In the genomic region with DNA sequence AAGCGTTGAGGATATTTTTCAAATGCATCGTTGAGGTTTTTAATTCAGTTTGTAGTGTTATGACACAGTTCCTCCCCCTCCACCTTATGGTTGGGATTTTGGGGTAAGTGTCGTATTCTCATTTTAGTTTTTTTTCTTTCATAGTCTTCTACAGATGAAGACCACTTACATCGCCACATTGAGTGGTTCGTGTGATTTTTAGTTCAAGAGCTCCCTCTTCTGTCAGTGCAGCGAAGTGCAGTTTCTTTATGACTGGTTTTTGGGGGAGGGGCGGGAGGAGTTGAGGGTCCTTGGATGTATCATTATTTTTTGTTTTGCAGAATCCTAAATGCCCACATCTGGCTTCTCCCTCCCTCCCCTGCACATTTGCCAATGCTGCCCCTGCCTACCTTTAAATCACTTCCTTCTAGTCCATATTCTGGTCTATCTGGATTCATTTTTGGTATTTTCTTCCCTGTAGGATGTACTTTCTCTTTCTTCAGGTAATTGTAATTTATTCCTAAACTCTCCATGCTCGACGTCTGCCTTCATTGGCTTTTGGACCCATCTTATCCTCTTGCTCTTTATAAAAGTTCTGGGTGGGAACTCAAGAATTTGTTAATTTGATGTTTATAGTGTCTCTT, we compare ENCODE assay signal across 8 cellular contexts.
DNase-seq lines count a peak whose midpoint lies in the region; ATAC-seq, FAIRE-seq and TF ChIP-seq lines count a peak whose summit lies in the region.

No MANE protein-coding gene starts in this region.

- H3K4me2 ChIP-seq in GM23338 = no peak overlapping the region

- H3K4me1 ChIP-seq in GM23338 (ENCODE audit: insufficient read depth) (no peaks in the 10 kb centered on the region), transverse colon (no peaks in the 10 kb centered on the region)

- peak; percentile 54; the same call in 2 of the 3 replicates for ATAC-seq in GM23338

- H3K27me3 Mint-ChIP-seq in GM23338 (ENCODE audit: insufficient read depth, low read depth, poor library complexity) = no peaks in the 10 kb centered on the region

- in situ Hi-C loops in astrocyte of the cerebellum (cut with HindIII; ENCODE audit: low sequenced_read_pairs) = no loop called here
- in situ Hi-C loops in transverse colon (cut with MboI; ENCODE audit: low pct_ligation_motif_present in 1 of 4, low pct_unique_long_range_greater_than_20kb in 1 of 4, low sequenced_read_pairs in 3 of 4) = loop anchor here (10.0 to 25.0 kb wide), 3 partner anchors 419 to 506 kb away; partner anchors contain the start of gene DNAJC11 (in 3 of the 4)

- no peak overlapping the region for H3K4me3 Mint-ChIP-seq in GM23338

- no peaks in the 10 kb centered on the region for H4K20me1 ChIP-seq in GM23338 (replicated peaks; ENCODE audit: insufficient read depth)

- no peaks in the 10 kb centered on the region for H3K79me2 ChIP-seq in GM23338 (replicated peaks; ENCODE audit: insufficient read depth)

- FAIRE-seq in GM12892 (lab: Jason Lieb, UNC) = no peak

- no peaks in the 10 kb centered on the region for H3K9me2 ChIP-seq in GM23338 (ENCODE audit: insufficient read depth)

- no peak for TF ChIP-seq EP300 in transverse colon (IDR thresholded peaks at IDR 0.05; ENCODE audit: low read depth)

- no peaks in the 10 kb centered on the region for H3K36me3 ChIP-seq in GM23338 (ENCODE audit: insufficient read depth)
- no peaks in the 10 kb centered on the region for H3K36me3 ChIP-seq in kidney epithelial cell (ENCODE audit: control insufficient read depth, insufficient read depth, low read length)
- H3K36me3 ChIP-seq in transverse colon = no peaks in the 10 kb centered on the region

- H2AFZ ChIP-seq in GM23338 = no peak overlapping the region

- no peaks in the 10 kb centered on the region for H3K9me3 Mint-ChIP-seq in GM23338

- H3K4me3 ChIP-seq in GM23338 = no peak overlapping the region
- no peak overlapping the region for H3K4me3 ChIP-seq in astrocyte of the cerebellum (ENCODE audit: low read depth, low read length)
- no peak overlapping the region for H3K4me3 ChIP-seq in kidney epithelial cell (ENCODE audit: low read depth, low read length)
- no peak overlapping the region for H3K4me3 ChIP-seq in transverse colon

- DNase-seq in COLO668 (lab: John Stamatoyannopoulos, UW; ENCODE audit: unreplicated experiment) = peak; percentile 70
- peak; percentile 78 for DNase-seq in GM23338 (ENCODE audit: low spot score)
- peak; percentile 46 for DNase-seq in NCI-H460 (ENCODE audit: extremely low read depth, low read depth)
- peak; percentile 24 for DNase-seq in astrocyte of the cerebellum (ENCODE audit: low read depth)
- DNase-seq in kidney epithelial cell (ENCODE audit: low read depth) = peak; percentile 5
- peak; percentile 26 for DNase-seq in transverse colon
- no peak for DNase-seq in NCI-H774 (lab: John Stamatoyannopoulos, UW)
- no peak for DNase-seq in GM12892 (ENCODE audit: insufficient read length)

- 19 to 27% methylated on average over 7 to 9 of the region's 9 CpGs for WGBS in transverse colon (ENCODE audit: low coverage in 1 of 2), 2 donors

- TF ChIP-seq POLR2A in transverse colon (IDR thresholded peaks at IDR 0.05) = no peak
- no peak for TF ChIP-seq POLR2A in GM12892 (IDR thresholded peaks at IDR 0.05; ENCODE audit: low read depth, low read length)

- intact Hi-C loops in transverse colon (cut with DNase I; ENCODE audit: low total_unique reads) = no loop called here

- peaks cover 2% of the 10 kb centered on the region; the same call in 1 of the 3 replicates for H3K4me1 Mint-ChIP-seq in GM23338

- H3K27me3 ChIP-seq in GM23338 (ENCODE audit: insufficient read depth) (no peaks in the 10 kb centered on the region), kidney epithelial cell (ENCODE audit: control insufficient read depth, insufficient read depth, low read length) (no peaks in the 10 kb centered on the region), transverse colon (peaks cover 7% of the 10 kb centered on the region)

- no peaks in the 10 kb centered on the region for H3K36me3 Mint-ChIP-seq in GM23338 (ENCODE audit: low read depth)

- H3K27ac ChIP-seq in GM23338 (ENCODE audit: low read depth) = no peak overlapping the region
- no peak overlapping the region for H3K27ac ChIP-seq in transverse colon

- no peak overlapping the region for H3K27ac Mint-ChIP-seq in GM23338

- H3K9me3 ChIP-seq in transverse colon = no peaks in the 10 kb centered on the region

- TF ChIP-seq CTCF in GM23338 (conservative IDR thresholded peaks at IDR 0.05; ENCODE audit: low read depth in 2 of 2) = peak; percentile 88 to 97
- peak; percentile 68 for TF ChIP-seq CTCF in astrocyte of the cerebellum (IDR thresholded peaks at IDR 0.05; ENCODE audit: low read depth, low read length, missing control alignments)
- peak; percentile 81 for TF ChIP-seq CTCF in kidney epithelial cell (IDR thresholded peaks at IDR 0.05; ENCODE audit: insufficient read depth, low read length, poor library complexity, severe bottlenecking)
- peak; percentile 57 to 75 (median 70) for TF ChIP-seq CTCF in transverse colon (IDR thresholded peaks at IDR 0.05)

- no peaks in the 10 kb centered on the region for H3F3A ChIP-seq in GM23338 (replicated peaks; ENCODE audit: low read depth)

TF ChIP-seq in GM23338, 12 proteins besides CTCF, POLR2A, EP300 and RAD21 (continues in another document):
- TF ChIP-seq, protein P1, sequence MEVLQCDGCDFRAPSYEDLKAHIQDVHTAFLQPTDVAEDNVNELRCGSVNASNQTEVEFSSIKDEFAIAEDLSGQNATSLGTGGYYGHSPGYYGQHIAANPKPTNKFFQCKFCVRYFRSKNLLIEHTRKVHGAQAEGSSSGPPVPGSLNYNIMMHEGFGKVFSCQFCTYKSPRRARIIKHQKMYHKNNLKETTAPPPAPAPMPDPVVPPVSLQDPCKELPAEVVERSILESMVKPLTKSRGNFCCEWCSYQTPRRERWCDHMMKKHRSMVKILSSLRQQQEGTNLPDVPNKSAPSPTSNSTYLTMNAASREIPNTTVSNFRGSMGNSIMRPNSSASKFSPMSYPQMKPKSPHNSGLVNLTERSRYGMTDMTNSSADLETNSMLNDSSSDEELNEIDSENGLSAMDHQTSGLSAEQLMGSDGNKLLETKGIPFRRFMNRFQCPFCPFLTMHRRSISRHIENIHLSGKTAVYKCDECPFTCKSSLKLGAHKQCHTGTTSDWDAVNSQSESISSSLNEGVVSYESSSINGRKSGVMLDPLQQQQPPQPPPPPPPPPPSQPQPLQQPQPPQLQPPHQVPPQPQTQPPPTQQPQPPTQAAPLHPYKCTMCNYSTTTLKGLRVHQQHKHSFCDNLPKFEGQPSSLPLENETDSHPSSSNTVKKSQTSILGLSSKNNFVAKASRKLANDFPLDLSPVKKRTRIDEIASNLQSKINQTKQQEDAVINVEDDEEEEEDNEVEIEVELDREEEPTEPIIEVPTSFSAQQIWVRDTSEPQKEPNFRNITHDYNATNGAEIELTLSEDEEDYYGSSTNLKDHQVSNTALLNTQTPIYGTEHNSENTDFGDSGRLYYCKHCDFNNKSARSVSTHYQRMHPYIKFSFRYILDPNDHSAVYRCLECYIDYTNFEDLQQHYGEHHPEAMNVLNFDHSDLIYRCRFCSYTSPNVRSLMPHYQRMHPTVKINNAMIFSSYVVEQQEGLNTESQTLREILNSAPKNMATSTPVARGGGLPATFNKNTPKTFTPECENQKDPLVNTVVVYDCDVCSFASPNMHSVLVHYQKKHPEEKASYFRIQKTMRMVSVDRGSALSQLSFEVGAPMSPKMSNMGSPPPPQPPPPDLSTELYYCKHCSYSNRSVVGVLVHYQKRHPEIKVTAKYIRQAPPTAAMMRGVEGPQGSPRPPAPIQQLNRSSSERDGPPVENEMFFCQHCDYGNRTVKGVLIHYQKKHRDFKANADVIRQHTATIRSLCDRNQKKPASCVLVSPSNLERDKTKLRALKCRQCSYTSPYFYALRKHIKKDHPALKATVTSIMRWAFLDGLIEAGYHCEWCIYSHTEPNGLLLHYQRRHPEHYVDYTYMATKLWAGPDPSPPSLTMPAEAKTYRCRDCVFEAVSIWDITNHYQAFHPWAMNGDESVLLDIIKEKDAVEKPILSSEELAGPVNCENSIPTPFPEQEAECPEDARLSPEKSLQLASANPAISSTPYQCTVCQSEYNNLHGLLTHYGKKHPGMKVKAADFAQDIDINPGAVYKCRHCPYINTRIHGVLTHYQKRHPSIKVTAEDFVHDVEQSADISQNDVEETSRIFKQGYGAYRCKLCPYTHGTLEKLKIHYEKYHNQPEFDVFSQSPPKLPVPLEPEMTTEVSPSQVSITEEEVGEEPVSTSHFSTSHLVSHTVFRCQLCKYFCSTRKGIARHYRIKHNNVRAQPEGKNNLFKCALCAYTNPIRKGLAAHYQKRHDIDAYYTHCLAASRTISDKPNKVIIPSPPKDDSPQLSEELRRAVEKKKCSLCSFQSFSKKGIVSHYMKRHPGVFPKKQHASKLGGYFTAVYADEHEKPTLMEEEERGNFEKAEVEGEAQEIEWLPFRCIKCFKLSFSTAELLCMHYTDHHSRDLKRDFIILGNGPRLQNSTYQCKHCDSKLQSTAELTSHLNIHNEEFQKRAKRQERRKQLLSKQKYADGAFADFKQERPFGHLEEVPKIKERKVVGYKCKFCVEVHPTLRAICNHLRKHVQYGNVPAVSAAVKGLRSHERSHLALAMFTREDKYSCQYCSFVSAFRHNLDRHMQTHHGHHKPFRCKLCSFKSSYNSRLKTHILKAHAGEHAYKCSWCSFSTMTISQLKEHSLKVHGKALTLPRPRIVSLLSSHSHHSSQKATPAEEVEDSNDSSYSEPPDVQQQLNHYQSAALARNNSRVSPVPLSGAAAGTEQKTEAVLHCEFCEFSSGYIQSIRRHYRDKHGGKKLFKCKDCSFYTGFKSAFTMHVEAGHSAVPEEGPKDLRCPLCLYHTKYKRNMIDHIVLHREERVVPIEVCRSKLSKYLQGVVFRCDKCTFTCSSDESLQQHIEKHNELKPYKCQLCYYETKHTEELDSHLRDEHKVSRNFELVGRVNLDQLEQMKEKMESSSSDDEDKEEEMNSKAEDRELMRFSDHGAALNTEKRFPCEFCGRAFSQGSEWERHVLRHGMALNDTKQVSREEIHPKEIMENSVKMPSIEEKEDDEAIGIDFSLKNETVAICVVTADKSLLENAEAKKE (CRISPR knock-in tag; IDR thresholded peaks at IDR 0.05) = no peak
- TF ChIP-seq JUNB (IDR thresholded peaks at IDR 0.05; ENCODE audit: unreplicated experiment) (no peak), POLR2AphosphoS5 (IDR thresholded peaks at IDR 0.05; ENCODE audit: low read depth) (no peak), ZNF114 (CRISPR knock-in tag; IDR thresholded peaks at IDR 0.05) (no peak), STAT1 (IDR thresholded peaks at IDR 0.05; ENCODE audit: unreplicated experiment) (no peak), CREB1 (CRISPR knock-in tag; IDR thresholded peaks at IDR 0.05; ENCODE audit: low read depth) (no peak)
- TF ChIP-seq, protein P2, sequence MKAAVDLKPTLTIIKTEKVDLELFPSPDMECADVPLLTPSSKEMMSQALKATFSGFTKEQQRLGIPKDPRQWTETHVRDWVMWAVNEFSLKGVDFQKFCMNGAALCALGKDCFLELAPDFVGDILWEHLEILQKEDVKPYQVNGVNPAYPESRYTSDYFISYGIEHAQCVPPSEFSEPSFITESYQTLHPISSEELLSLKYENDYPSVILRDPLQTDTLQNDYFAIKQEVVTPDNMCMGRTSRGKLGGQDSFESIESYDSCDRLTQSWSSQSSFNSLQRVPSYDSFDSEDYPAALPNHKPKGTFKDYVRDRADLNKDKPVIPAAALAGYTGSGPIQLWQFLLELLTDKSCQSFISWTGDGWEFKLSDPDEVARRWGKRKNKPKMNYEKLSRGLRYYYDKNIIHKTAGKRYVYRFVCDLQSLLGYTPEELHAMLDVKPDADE (IDR thresholded peaks at IDR 0.05) = no peak

Comparison
In these comparisons a context has a peak if more than half of its experiments do, and no peak if none do; other contexts are left out.
1. DNase-seq: peak in COLO668 (single experiment), GM23338 (single experiment), NCI-H460 (single experiment), astrocyte of the cerebellum (single experiment), kidney epithelial cell (single experiment) and transverse colon (single experiment); none in NCI-H774 (single experiment) and GM12892 (single experiment).
2. Peak in every context shown above with its lines, with median percentiles within 50 percentile points of each other: CTCF ChIP-seq.